Comparison of ENCODE assay signal across 1 cellular context in the genomic region with DNA sequence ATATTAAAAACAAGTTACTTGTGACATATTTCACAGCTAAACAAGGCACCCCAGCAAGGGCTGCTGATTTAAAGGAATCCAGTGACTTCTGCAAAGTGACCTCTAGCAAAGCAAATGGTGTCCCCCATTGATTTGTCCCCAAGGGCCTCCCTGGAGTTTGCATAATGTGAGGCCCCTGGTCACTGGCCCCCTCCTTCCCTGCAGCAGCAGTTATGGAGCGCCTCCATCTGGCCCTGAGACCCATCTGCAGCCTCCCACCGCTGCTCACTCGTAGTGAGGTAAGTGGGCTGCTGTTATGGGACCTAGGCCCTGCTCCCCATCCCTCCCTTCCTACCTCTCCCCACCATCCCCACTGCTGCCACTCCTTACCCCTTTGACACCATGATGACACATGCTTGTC.
TF ChIP-seq lines count a peak whose summit lies in the region.

No MANE protein-coding gene starts in this region.

TF ChIP-seq in IMR-90, 13 proteins besides CTCF, POLR2A, EP300 and RAD21:
- TF ChIP-seq MAFK (IDR thresholded peaks at IDR 0.05; ENCODE audit: low read depth, low read length) = no peak
- TF ChIP-seq CEBPB (IDR thresholded peaks at IDR 0.05; ENCODE audit: low read depth, low read length) = no peak
- no peak for TF ChIP-seq SMC3 (IDR thresholded peaks at IDR 0.05; ENCODE audit: low read depth, low read length)
- TF ChIP-seq NFE2L2 (IDR thresholded peaks at IDR 0.05; ENCODE audit: low read depth, low read length) = no peak
- no peak for TF ChIP-seq FOS (IDR thresholded peaks at IDR 0.05; ENCODE audit: low read depth, low read length)
- TF ChIP-seq MXI1 (IDR thresholded peaks at IDR 0.05; ENCODE audit: borderline replicate concordance, low read depth, low read length) = no peak
- no peak for TF ChIP-seq MAZ (IDR thresholded peaks at IDR 0.05; ENCODE audit: borderline replicate concordance, low read depth, low read length)
TF ChIP-seq in IMR-90: peak in this region for 0.
